27 cellular contexts compared by ENCODE assay signal in genomic region chr12:10389941-10390340, GRCh38. TPM values are rescaled to one million over a fixed set of nuclear protein-coding genes. Genes with fewer than 3 reads are reported as not detected.
DNase-seq lines count a peak whose midpoint lies in the region; ATAC-seq and TF ChIP-seq lines count a peak whose summit lies in the region.
"Had no signal": no experiment of that assay in that cellular context is flagged by ENCODE, and none has a peak within 500 bp of the region (broad histone marks: within the 10 kb centered on the region; RNA-seq: fewer than 3 reads in every experiment).

KLRK1 (minus strand) TSS chr12:10390041; CDS start chr12:10388810, 1,231 bp downstream.

- no peaks in the 10 kb centered on the region for H3K27me3 Mint-ChIP-seq in CD8-positive, alpha-beta T cell (ENCODE audit: low read depth)
- H3K27me3 Mint-ChIP-seq in activated naive CD8-positive, alpha-beta T cell treated with anti-CD3 and anti-CD28 coated beads, Interleukin-2, amount 50 U/mL, for 24 hours: no peaks in the 10 kb centered on the region

- H3K4me1 ChIP-seq in CD8-positive, alpha-beta T cell (ENCODE audit: insufficient read depth, low read length): peaks cover 46% of the 10 kb centered on the region
- H3K4me1 ChIP-seq in OCI-LY1 (ENCODE audit: insufficient read depth, low read length, severe bottlenecking) (peaks cover 82% of the 10 kb centered on the region), spleen (peaks cover 0 to 34% (median 14%) of the 10 kb centered on the region in 6 donors), right atrium auricular region (peaks cover 0 to 6% of the 10 kb centered on the region in 2 donors)
- H3K4me1 ChIP-seq: neural progenitor cell, psoas muscle had no signal

- POLR2A ChIA-PET in CD8-positive, alpha-beta T cell (lab: Charles Lee): interaction anchor here (1.0 to 6.7 kb wide), 8 partner anchors 8 to 170 kb away, joined by 3 to 66 read pairs (median 8); no protein-coding TSS in a partner anchor

- no peak for TF ChIP-seq CTCF in CD8-positive, alpha-beta T cell (IDR thresholded peaks at IDR 0.05)
- TF ChIP-seq CTCF in OCI-LY1 (IDR thresholded peaks at IDR 0.05; ENCODE audit: low read length) (no peak), spleen (IDR thresholded peaks at IDR 0.05 in 8 of 11, conservative IDR thresholded peaks at IDR 0.05 in 3 of 11) (no peak), right atrium auricular region (IDR thresholded peaks at IDR 0.05) (no peak)

- peaks cover 51% of the 10 kb centered on the region for H3K4me1 Mint-ChIP-seq in CD8-positive, alpha-beta T cell (ENCODE audit: low read depth)
- peaks cover 54% of the 10 kb centered on the region for H3K4me1 Mint-ChIP-seq in activated naive CD8-positive, alpha-beta T cell treated with anti-CD3 and anti-CD28 coated beads, Interleukin-2, amount 50 U/mL, for 24 hours

- intact Hi-C loops in CD8-positive, alpha-beta T cell (cut with DNase I, micrococcal nuclease): loop anchor here (2.0 to 10.0 kb wide), 7 partner anchors 25 to 725 kb away; partner anchors contain the start of genes CLEC2D (in 1 of the 2), GABARAPL1 (in 1 of the 2) and YBX3 (in 1 of the 2)
- intact Hi-C loops in spleen (cut with DNase I; ENCODE audit: low total_unique reads): no loop called here

- peaks cover 38% of the 10 kb centered on the region for H3K36me3 Mint-ChIP-seq in CD8-positive, alpha-beta T cell
- peaks cover 39% of the 10 kb centered on the region for H3K36me3 Mint-ChIP-seq in activated naive CD8-positive, alpha-beta T cell treated with anti-CD3 and anti-CD28 coated beads, Interleukin-2, amount 50 U/mL, for 24 hours (ENCODE audit: low read depth)
- H3K36me3 Mint-ChIP-seq: neural progenitor cell had no signal

- H3K9ac ChIP-seq in OCI-LY1 (ENCODE audit: low read length): peak within 1 kb of the TSS; percentile 83
- H3K9ac ChIP-seq: neural progenitor cell had no signal

- no peaks in the 10 kb centered on the region for H3K36me3 ChIP-seq in CD8-positive, alpha-beta T cell (ENCODE audit: insufficient read depth, low read length)
- H3K36me3 ChIP-seq in OCI-LY1 (ENCODE audit: insufficient read depth, low read length) (peaks cover 34% of the 10 kb centered on the region), spleen (no peaks in the 10 kb centered on the region), right atrium auricular region (no peaks in the 10 kb centered on the region)
- H3K36me3 ChIP-seq: neural progenitor cell, SJCRH30, tibial nerve had no signal

- no peak for DNase-seq in CD8-positive, alpha-beta T cell
- no peak for DNase-seq in activated naive CD8-positive, alpha-beta T cell treated with anti-CD3 and anti-CD28 coated beads, Interleukin-2, amount 50 U/mL, for 24 hours
- DNase-seq in spleen: no peak
- no peak for DNase-seq in COLO668 (lab: John Stamatoyannopoulos, UW; ENCODE audit: unreplicated experiment)
- no peak for DNase-seq in right atrium auricular region (ENCODE audit: low spot score)
- DNase-seq in occipital lobe (lab: John Stamatoyannopoulos, UW): no peak
- DNase-seq in NCI-H1694 treated with DMSO at 0.1 percent for 48 hours (lab: John Stamatoyannopoulos, UW): no peak
- DNase-seq: activated CD4-positive, alpha-beta T cell treated with anti-CD3 and anti-CD28 coated beads for 48 hours; activated naive CD4-positive, alpha-beta T cell treated with Interleukin-2 at 50 U/mL for 16 hours; aorta; caudate nucleus; dermis blood vessel endothelial cell; EL; GOT3; head of caudate nucleus; mesendoderm; NCI-H1105 treated with DMSO at 0.1 percent for 48 hours; NCI-H446 treated with DMSO at 0.1 percent for 48 hours; PC-3; psoas muscle; SJCRH30; stimulated activated CD4-positive, alpha-beta T cell treated with anti-CD3 and anti-CD28 coated beads, Interleukin-1b, Interleukin-23, amount 100 ng/mL, for 48 hours; T-helper 1 cell had no signal

- no peaks in the 10 kb centered on the region for H4K20me1 ChIP-seq in OCI-LY1 (ENCODE audit: insufficient read depth, low read length)

- H3K27ac ChIP-seq in CD8-positive, alpha-beta T cell (ENCODE audit: low read depth, low read length): peak within 1 kb of the TSS; percentile 75
- H3K27ac ChIP-seq in OCI-LY1 (ENCODE audit: low read depth, low read length, poor library complexity, severe bottlenecking) (peak within 1 kb of the TSS; percentile 97), spleen (peak within 1 kb of the TSS in 7 of 8 donors; percentile 42 to 75 (median 45)), right atrium auricular region (no peak within 1 kb of the TSS)
- H3K27ac ChIP-seq: neural progenitor cell, psoas muscle, SJCRH30, tibial nerve had no signal

- H3K9me3 ChIP-seq in CD8-positive, alpha-beta T cell (ENCODE audit: low read length): no peaks in the 10 kb centered on the region
- H3K9me3 ChIP-seq in OCI-LY1 (ENCODE audit: low read length) (peaks cover 1% of the 10 kb centered on the region; the same call in 1 of the 2 replicates), spleen (no peaks in the 10 kb centered on the region), right atrium auricular region (no peaks in the 10 kb centered on the region)
- H3K9me3 ChIP-seq: psoas muscle, SJCRH30, tibial nerve had no signal

- 45 to 66% (median 49%) methylated on average over 1 of the region's 1 CpG for WGBS in spleen, 5 donors

- H2AFZ ChIP-seq in OCI-LY1 (ENCODE audit: low read length): no peak within 1 kb of the TSS
- H2AFZ ChIP-seq: neural progenitor cell had no signal

- no peaks in the 10 kb centered on the region for H3K27me3 ChIP-seq in CD8-positive, alpha-beta T cell (ENCODE audit: insufficient read depth, low read length)
- H3K27me3 ChIP-seq in OCI-LY1 (ENCODE audit: insufficient read depth, low read length): no peaks in the 10 kb centered on the region
- H3K27me3 ChIP-seq in spleen (replicated peaks in 1 of 7): no peaks in the 10 kb centered on the region
- H3K27me3 ChIP-seq in right atrium auricular region: no peaks in the 10 kb centered on the region
- H3K27me3 ChIP-seq: neural progenitor cell, SJCRH30, tibial nerve had no signal

- CTCF ChIA-PET in CD8-positive, alpha-beta T cell (lab: Charles Lee): interaction anchor here (0.9 to 1.2 kb wide), 3 partner anchors 8 to 169 kb away, joined by 3 to 4 read pairs (median 4); no protein-coding TSS in a partner anchor

- H3K79me2 ChIP-seq in OCI-LY1 (ENCODE audit: insufficient read depth, low read length): peaks cover 54% of the 10 kb centered on the region

- H3K9me2 ChIP-seq in OCI-LY1 (ENCODE audit: low read depth, low read length): no peaks in the 10 kb centered on the region

- no peaks in the 10 kb centered on the region for H3K9me3 Mint-ChIP-seq in CD8-positive, alpha-beta T cell
- H3K9me3 Mint-ChIP-seq in activated naive CD8-positive, alpha-beta T cell treated with anti-CD3 and anti-CD28 coated beads, Interleukin-2, amount 50 U/mL, for 24 hours: no peaks in the 10 kb centered on the region
- H3K9me3 Mint-ChIP-seq: neural progenitor cell had no signal

- no peak for TF ChIP-seq POLR2A in spleen (IDR thresholded peaks at IDR 0.05)

- H3K4me3 Mint-ChIP-seq in CD8-positive, alpha-beta T cell: peak within 1 kb of the TSS; percentile 93
- peak within 1 kb of the TSS; percentile 88 for H3K4me3 Mint-ChIP-seq in activated naive CD8-positive, alpha-beta T cell treated with anti-CD3 and anti-CD28 coated beads, Interleukin-2, amount 50 U/mL, for 24 hours
- H3K4me3 Mint-ChIP-seq: neural progenitor cell had no signal

- H3K4me3 ChIP-seq in CD8-positive, alpha-beta T cell (ENCODE audit: low read depth, low read length): peak within 1 kb of the TSS; percentile 61
- H3K4me3 ChIP-seq in OCI-LY1 (ENCODE audit: low read depth, low read length, poor library complexity, severe bottlenecking): peak within 1 kb of the TSS; percentile 70
- H3K4me3 ChIP-seq in spleen: peak within 1 kb of the TSS in 5 of 8 donors; percentile 9 to 53 (median 23)
- H3K4me3 ChIP-seq in right atrium auricular region: no peak within 1 kb of the TSS
- H3K4me3 ChIP-seq: neural progenitor cell, psoas muscle, SJCRH30, tibial nerve had no signal

- ATAC-seq in CD8-positive, alpha-beta T cell: no peak
- ATAC-seq in activated naive CD8-positive, alpha-beta T cell treated with anti-CD3 and anti-CD28 coated beads, Interleukin-2, amount 50 U/mL, for 24 hours: no peak
- ATAC-seq: PC-3, psoas muscle had no signal

- H3K27ac Mint-ChIP-seq in CD8-positive, alpha-beta T cell: peak within 1 kb of the TSS; percentile 93
- peak within 1 kb of the TSS; percentile 97 for H3K27ac Mint-ChIP-seq in activated naive CD8-positive, alpha-beta T cell treated with anti-CD3 and anti-CD28 coated beads, Interleukin-2, amount 50 U/mL, for 24 hours
- H3K27ac Mint-ChIP-seq: neural progenitor cell had no signal

- peaks cover 7% of the 10 kb centered on the region; the same call in 1 of the 2 replicates for H3F3A ChIP-seq in OCI-LY1 (ENCODE audit: insufficient read depth, low read length)

- peak within 1 kb of the TSS; percentile 78 for H3K4me2 ChIP-seq in OCI-LY1 (ENCODE audit: low read length)
- H3K4me2 ChIP-seq: neural progenitor cell had no signal

RNA-seq across cellular contexts. Expression of gene KLRK1, which starts in this region (rescaled TPM):
- 100 to 1,000 TPM; 238 to 242 TPM for total RNA-seq in CD8-positive, alpha-beta T cell
- total RNA-seq in spleen (10 to 100 TPM; 30.5 to 64.6 (median 39.9) TPM), right atrium auricular region (under 1 TPM; 0.28 to 0.59 TPM), occipital lobe (not detected)
- polyA plus RNA-seq in spleen: 10 to 100 TPM; 12.3 to 78.1 (median 45.9) TPM
- total RNA-seq: dermis blood vessel endothelial cell, endothelial cell of umbilical vein, PC-3, SJCRH30 had no signal
- polyA plus RNA-seq: endothelial cell of umbilical vein had no signal

Comparison
In these comparisons a context has a peak if more than half of its experiments do, and no peak if none do; other contexts are left out.
1. RNA of gene KLRK1 (total RNA-seq): 238 to 242 TPM in CD8-positive, alpha-beta T cell and 30.5 to 64.6 TPM in spleen; 0.28 to 0.59 TPM in right atrium auricular region and not detected in occipital lobe (single experiment); every median in the first group is over 10 times any median in the second.
2. H3K27ac ChIP-seq: peak in CD8-positive, alpha-beta T cell (single experiment), OCI-LY1 (single experiment) and spleen (7 of 8); none in right atrium auricular region (0 of 2).
3. H3K4me3 ChIP-seq: peak in CD8-positive, alpha-beta T cell (single experiment), OCI-LY1 (single experiment) and spleen (5 of 8); none in right atrium auricular region (0 of 2).